In genomic region chr16:10744370-10745030, GRCh38 we compare ENCODE assay signal across 8 cellular contexts. TPM values are rescaled to one million over a fixed set of nuclear protein-coding genes. Genes with fewer than 3 reads are reported as not detected.
DNase-seq lines count a peak whose midpoint lies in the region; ATAC-seq lines count a peak whose summit lies in the region.

No MANE protein-coding gene starts in this region.

- peak overlapping the region; percentile 88 for H3K4me3 Mint-ChIP-seq in stimulated activated naive CD8-positive, alpha-beta T cell treated with anti-CD3 and anti-CD28 coated beads, Interleukin-15, Interleukin-2, amounts not matched to agents 100 ng/mL and 50 ng/mL, for 24 hours
- peak overlapping the region; percentile 98 for H3K4me3 Mint-ChIP-seq in activated naive CD8-positive, alpha-beta T cell treated with anti-CD3 and anti-CD28 coated beads, Interleukin-2, amount 10 ng/mL, durations not matched to agents 7 days and 5 days
- peak overlapping the region; percentile 82 for H3K4me3 Mint-ChIP-seq in stimulated activated memory B cell treated with anti-CD40 and anti-IgM and Interleukin-4, amounts not matched to agents 10 μg/mL and 1 μg/mL and 100 μg/mL, for 72 hours

- peaks cover 31% of the 10 kb centered on the region for H3K36me3 Mint-ChIP-seq in stimulated activated naive CD8-positive, alpha-beta T cell treated with anti-CD3 and anti-CD28 coated beads, Interleukin-15, Interleukin-2, amounts not matched to agents 100 ng/mL and 50 ng/mL, for 24 hours (ENCODE audit: low read depth)
- peaks cover 3% of the 10 kb centered on the region for H3K36me3 Mint-ChIP-seq in activated naive CD8-positive, alpha-beta T cell treated with anti-CD3 and anti-CD28 coated beads, Interleukin-2, amount 10 ng/mL, durations not matched to agents 7 days and 5 days
- peaks cover 35% of the 10 kb centered on the region for H3K36me3 Mint-ChIP-seq in stimulated activated memory B cell treated with anti-CD40 and anti-IgM and Interleukin-4, amounts not matched to agents 10 μg/mL and 1 μg/mL and 100 μg/mL, for 72 hours

- no peaks in the 10 kb centered on the region for H3K27me3 ChIP-seq in iPS-15b (ENCODE audit: control insufficient read depth, insufficient read depth, low read length)

- H3K4me1 ChIP-seq in iPS-15b (ENCODE audit: control insufficient read depth, insufficient read depth, low read length), result no peaks in the 10 kb centered on the region

- no peak for DNase-seq in stimulated activated naive CD8-positive, alpha-beta T cell treated with anti-CD3 and anti-CD28 coated beads, Interleukin-15, Interleukin-2, amounts not matched to agents 100 U/mL and 50 U/mL, for 24 hours
- no peak for DNase-seq in activated naive CD8-positive, alpha-beta T cell treated with anti-CD3 and anti-CD28 coated beads, Interleukin-2, amount 10 ng/mL, durations not matched to agents 7 days and 5 days
- DNase-seq in inferior parietal cortex (ENCODE audit: extremely low spot score), result no peak
- DNase-seq in OCI-M1 (lab: John Stamatoyannopoulos, UW), result no peak
- no peak for DNase-seq in HPDE6-E6E7 (ENCODE audit: extremely low spot score)

- ATAC-seq in stimulated activated naive CD8-positive, alpha-beta T cell treated with anti-CD3 and anti-CD28 coated beads, Interleukin-15, Interleukin-2, amounts not matched to agents 100 U/mL and 50 U/mL, for 24 hours, result no peak
- ATAC-seq in activated naive CD8-positive, alpha-beta T cell treated with anti-CD3 and anti-CD28 coated beads, Interleukin-2, amount 10 ng/mL, durations not matched to agents 7 days and 5 days (ENCODE audit: low read depth), result no peak
- peak; percentile 2 for ATAC-seq in stimulated activated memory B cell treated with anti-CD40 and anti-IgM and Interleukin-4, amounts not matched to agents 10 μg/mL and 1 μg/mL and 100 μg/mL, for 72 hours

- H3K4me3 ChIP-seq in iPS-15b (ENCODE audit: low read depth, low read length), result peak overlapping the region; percentile 72

- peak overlapping the region; percentile 99 for H3K27ac Mint-ChIP-seq in stimulated activated naive CD8-positive, alpha-beta T cell treated with anti-CD3 and anti-CD28 coated beads, Interleukin-15, Interleukin-2, amounts not matched to agents 100 ng/mL and 50 ng/mL, for 24 hours
- H3K27ac Mint-ChIP-seq in activated naive CD8-positive, alpha-beta T cell treated with anti-CD3 and anti-CD28 coated beads, Interleukin-2, amount 10 ng/mL, durations not matched to agents 7 days and 5 days, result peak overlapping the region; percentile 93
- peak overlapping the region; percentile 93 for H3K27ac Mint-ChIP-seq in stimulated activated memory B cell treated with anti-CD40 and anti-IgM and Interleukin-4, amounts not matched to agents 10 μg/mL and 1 μg/mL and 100 μg/mL, for 72 hours

- no peaks in the 10 kb centered on the region for H3K27me3 Mint-ChIP-seq in stimulated activated naive CD8-positive, alpha-beta T cell treated with anti-CD3 and anti-CD28 coated beads, Interleukin-15, Interleukin-2, amounts not matched to agents 100 ng/mL and 50 ng/mL, for 24 hours
- H3K27me3 Mint-ChIP-seq in activated naive CD8-positive, alpha-beta T cell treated with anti-CD3 and anti-CD28 coated beads, Interleukin-2, amount 10 ng/mL, durations not matched to agents 7 days and 5 days, result no peaks in the 10 kb centered on the region
- no peaks in the 10 kb centered on the region for H3K27me3 Mint-ChIP-seq in stimulated activated memory B cell treated with anti-CD40 and anti-IgM and Interleukin-4, amounts not matched to agents 10 μg/mL and 1 μg/mL and 100 μg/mL, for 72 hours

- H3K4me1 Mint-ChIP-seq in stimulated activated naive CD8-positive, alpha-beta T cell treated with anti-CD3 and anti-CD28 coated beads, Interleukin-15, Interleukin-2, amounts not matched to agents 100 ng/mL and 50 ng/mL, for 24 hours (ENCODE audit: low read depth), result peaks cover 51% of the 10 kb centered on the region
- peaks cover 41% of the 10 kb centered on the region for H3K4me1 Mint-ChIP-seq in activated naive CD8-positive, alpha-beta T cell treated with anti-CD3 and anti-CD28 coated beads, Interleukin-2, amount 10 ng/mL, durations not matched to agents 7 days and 5 days
- peaks cover 72% of the 10 kb centered on the region for H3K4me1 Mint-ChIP-seq in stimulated activated memory B cell treated with anti-CD40 and anti-IgM and Interleukin-4, amounts not matched to agents 10 μg/mL and 1 μg/mL and 100 μg/mL, for 72 hours

- no peaks in the 10 kb centered on the region for H3K9me3 Mint-ChIP-seq in stimulated activated naive CD8-positive, alpha-beta T cell treated with anti-CD3 and anti-CD28 coated beads, Interleukin-15, Interleukin-2, amounts not matched to agents 100 ng/mL and 50 ng/mL, for 24 hours
- H3K9me3 Mint-ChIP-seq in activated naive CD8-positive, alpha-beta T cell treated with anti-CD3 and anti-CD28 coated beads, Interleukin-2, amount 10 ng/mL, durations not matched to agents 7 days and 5 days, result no peaks in the 10 kb centered on the region
- no peaks in the 10 kb centered on the region for H3K9me3 Mint-ChIP-seq in stimulated activated memory B cell treated with anti-CD40 and anti-IgM and Interleukin-4, amounts not matched to agents 10 μg/mL and 1 μg/mL and 100 μg/mL, for 72 hours

- H3K36me3 ChIP-seq in iPS-15b (ENCODE audit: control insufficient read depth, insufficient read depth, low read length), result peaks cover under 1% of the 10 kb centered on the region

- POLR2A ChIA-PET in activated naive CD8-positive, alpha-beta T cell treated with anti-CD3 and anti-CD28 coated beads, Interleukin-2, amount 10 ng/mL, durations not matched to agents 7 days and 5 days (lab: Charles Lee), result interaction anchor here (0.7 to 2.3 kb wide), 13 partner anchors 12 to 1653 kb away, joined by 3 to 17 read pairs (median 3); partner anchors contain the start of genes CIITA, CLEC16A, DEXI and HAPSTR1

- H3K9ac ChIP-seq in iPS-15b (ENCODE audit: low read depth, low read length), result peak overlapping the region; percentile 51

- no peaks in the 10 kb centered on the region for H3K9me3 ChIP-seq in iPS-15b (ENCODE audit: control insufficient read depth, insufficient read depth, low read length)

RNA-seq across cellular contexts. Expression of gene NUBP1, which starts 0.9 kb away (rescaled TPM):
- 10 to 100 TPM; 24.5 to 24.6 TPM for total RNA-seq in activated naive CD8-positive, alpha-beta T cell treated with anti-CD3 and anti-CD28 coated beads, Interleukin-2, amount 10 ng/mL, durations not matched to agents 7 days and 5 days

RNA-seq across cellular contexts. Expression of gene TEKT5, which starts 49.8 kb away (rescaled TPM):
- not detected for total RNA-seq in activated naive CD8-positive, alpha-beta T cell treated with anti-CD3 and anti-CD28 coated beads, Interleukin-2, amount 10 ng/mL, durations not matched to agents 7 days and 5 days
